In the genomic region with DNA sequence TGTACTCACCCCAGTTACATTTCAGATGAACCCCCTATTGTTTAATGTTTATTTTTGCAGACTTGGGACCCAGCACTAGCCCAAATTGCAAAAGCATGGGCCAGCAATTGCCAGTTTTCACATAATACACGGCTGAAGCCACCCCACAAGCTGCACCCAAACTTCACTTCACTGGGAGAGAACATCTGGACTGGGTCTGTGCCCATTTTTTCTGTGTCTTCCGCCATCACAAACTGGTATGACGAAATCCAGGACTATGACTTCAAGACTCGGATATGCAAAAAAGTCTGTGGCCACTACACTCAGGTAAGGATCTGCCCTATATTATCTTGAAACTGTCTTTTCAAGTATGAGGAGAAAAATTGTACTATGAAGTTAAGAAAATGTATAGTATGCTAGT, we compare ENCODE assay signal across 8 cellular contexts. TPM values are rescaled to one million over a fixed set of nuclear protein-coding genes. Genes with fewer than 3 reads are reported as not detected.
DNase-seq lines count a peak whose midpoint lies in the region; ATAC-seq and TF ChIP-seq lines count a peak whose summit lies in the region.

No MANE protein-coding gene starts in this region.

- peak overlapping the region; percentile 97 for H3K27ac Mint-ChIP-seq in stimulated activated naive CD8-positive, alpha-beta T cell treated with anti-CD3 and anti-CD28 coated beads, Interleukin-15, Interleukin-2, amounts not matched to agents 100 ng/mL and 50 ng/mL, for 24 hours
- H3K27ac Mint-ChIP-seq in activated naive CD4-positive, alpha-beta T cell treated with anti-CD3 and anti-CD28 coated beads, Interleukin-2, amount 50 U/mL, for 72 hours = peak overlapping the region; percentile 91 to 97

- peak overlapping the region; percentile 96 for H3K4me3 Mint-ChIP-seq in stimulated activated naive CD8-positive, alpha-beta T cell treated with anti-CD3 and anti-CD28 coated beads, Interleukin-15, Interleukin-2, amounts not matched to agents 100 ng/mL and 50 ng/mL, for 24 hours

- no peak for DNase-seq in stimulated activated naive CD8-positive, alpha-beta T cell treated with anti-CD3 and anti-CD28 coated beads, Interleukin-15, Interleukin-2, amounts not matched to agents 100 U/mL and 50 U/mL, for 24 hours
- no peak for DNase-seq in activated naive CD4-positive, alpha-beta T cell treated with anti-CD3 and anti-CD28 coated beads, Interleukin-2, amount 50 U/mL, for 72 hours (ENCODE audit: low spot score in 2 of 2)
- no peak for DNase-seq in NCI-H1105 treated with DMSO at 0.1 percent for 48 hours (lab: John Stamatoyannopoulos, UW)

- H3K4me3 ChIP-seq in liver (ENCODE audit: low read depth in 1 of 3, low read length in 3 of 3) = peak overlapping the region in 2 of 3 donors; percentile 32 to 37

- H3K9me3 ChIP-seq in liver (ENCODE audit: control insufficient read depth in 4 of 4, low read length in 3 of 4) = no peaks in the 10 kb centered on the region

- peak overlapping the region; percentile 49 to 56 for H3K27ac ChIP-seq in liver (ENCODE audit: low read depth in 1 of 2, low read length in 2 of 2)

- H3K4me1 ChIP-seq in liver (ENCODE audit: control insufficient read depth in 4 of 4, insufficient read depth in 4 of 4, low read length in 3 of 4) = peaks cover 0 to 7% (median 0%) of the 10 kb centered on the region in 4 donors

- no peaks in the 10 kb centered on the region for H3K36me3 ChIP-seq in liver (ENCODE audit: control insufficient read depth in 4 of 4, insufficient read depth in 3 of 4, low read depth in 1 of 4, low read length in 3 of 4)

- H3K27me3 ChIP-seq in liver (ENCODE audit: control insufficient read depth in 4 of 4, insufficient read depth in 4 of 4, low read length in 3 of 4) = no peaks in the 10 kb centered on the region

- no peaks in the 10 kb centered on the region for H3K9me3 Mint-ChIP-seq in stimulated activated naive CD8-positive, alpha-beta T cell treated with anti-CD3 and anti-CD28 coated beads, Interleukin-15, Interleukin-2, amounts not matched to agents 100 ng/mL and 50 ng/mL, for 24 hours
- no peaks in the 10 kb centered on the region for H3K9me3 Mint-ChIP-seq in activated naive CD4-positive, alpha-beta T cell treated with anti-CD3 and anti-CD28 coated beads, Interleukin-2, amount 50 U/mL, for 72 hours

- TF ChIP-seq RAD21 in liver (IDR thresholded peaks at IDR 0.05) = no peak

- H3K36me3 Mint-ChIP-seq in stimulated activated naive CD8-positive, alpha-beta T cell treated with anti-CD3 and anti-CD28 coated beads, Interleukin-15, Interleukin-2, amounts not matched to agents 100 ng/mL and 50 ng/mL, for 24 hours (ENCODE audit: low read depth) = peaks cover 23% of the 10 kb centered on the region
- H3K36me3 Mint-ChIP-seq in activated naive CD4-positive, alpha-beta T cell treated with anti-CD3 and anti-CD28 coated beads, Interleukin-2, amount 50 U/mL, for 72 hours = peaks cover 0 to 7% of the 10 kb centered on the region in 2 donors

- H3K27me3 Mint-ChIP-seq in stimulated activated naive CD8-positive, alpha-beta T cell treated with anti-CD3 and anti-CD28 coated beads, Interleukin-15, Interleukin-2, amounts not matched to agents 100 ng/mL and 50 ng/mL, for 24 hours = no peaks in the 10 kb centered on the region

- 68% methylated on average over 4 of the region's 4 CpGs for WGBS in liver

- no peak for TF ChIP-seq CTCF in liver (IDR thresholded peaks at IDR 0.05; ENCODE audit: low read depth, low read length, missing input control)

- ATAC-seq in stimulated activated naive CD8-positive, alpha-beta T cell treated with anti-CD3 and anti-CD28 coated beads, Interleukin-15, Interleukin-2, amounts not matched to agents 100 U/mL and 50 U/mL, for 24 hours = no peak
- ATAC-seq in activated naive CD4-positive, alpha-beta T cell treated with anti-CD3 and anti-CD28 coated beads, Interleukin-2, amount 50 U/mL, for 72 hours = no peak
- no peak for ATAC-seq in HG03354 (IDR thresholded peaks at IDR 0.05; ENCODE audit: poor library complexity, severe bottlenecking, unreplicated experiment)
- ATAC-seq in activated CD4-positive, CD25-positive, alpha-beta regulatory T cell treated with anti-CD3 and anti-CD28 coated beads, Interleukin-2, amount 50 U/mL, for 24 hours = no peak
- ATAC-seq in GM18868 (IDR thresholded peaks at IDR 0.05; ENCODE audit: unreplicated experiment) = no peak

- peaks cover 85% of the 10 kb centered on the region for H3K4me1 Mint-ChIP-seq in stimulated activated naive CD8-positive, alpha-beta T cell treated with anti-CD3 and anti-CD28 coated beads, Interleukin-15, Interleukin-2, amounts not matched to agents 100 ng/mL and 50 ng/mL, for 24 hours (ENCODE audit: low read depth)

- peak overlapping the region; percentile 8 to 57 for H3K9ac ChIP-seq in liver (ENCODE audit: low read depth in 1 of 2, low read length in 2 of 2)

TF ChIP-seq in liver, 16 proteins besides CTCF, POLR2A, EP300 and RAD21:
- TF ChIP-seq, protein P1, sequence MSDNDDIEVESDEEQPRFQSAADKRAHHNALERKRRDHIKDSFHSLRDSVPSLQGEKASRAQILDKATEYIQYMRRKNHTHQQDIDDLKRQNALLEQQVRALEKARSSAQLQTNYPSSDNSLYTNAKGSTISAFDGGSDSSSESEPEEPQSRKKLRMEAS (IDR thresholded peaks at IDR 0.05) = no peak
- no peak for TF ChIP-seq REST (IDR thresholded peaks at IDR 0.05)
- no peak for TF ChIP-seq TAF1 (conservative IDR thresholded peaks at IDR 0.05)
- no peak for TF ChIP-seq FOXA2 (IDR thresholded peaks at IDR 0.05)
- no peak for TF ChIP-seq HNF4A (conservative IDR thresholded peaks at IDR 0.05)
- no peak for TF ChIP-seq SP1 (IDR thresholded peaks at IDR 0.05)
- TF ChIP-seq FOXA1 (IDR thresholded peaks at IDR 0.05) = no peak
- no peak for TF ChIP-seq GABPA (IDR thresholded peaks at IDR 0.05 in 1 of 2, conservative IDR thresholded peaks at IDR 0.05 in 1 of 2)
- TF ChIP-seq NR2F2 (IDR thresholded peaks at IDR 0.05) = no peak
- TF ChIP-seq, protein P2, sequence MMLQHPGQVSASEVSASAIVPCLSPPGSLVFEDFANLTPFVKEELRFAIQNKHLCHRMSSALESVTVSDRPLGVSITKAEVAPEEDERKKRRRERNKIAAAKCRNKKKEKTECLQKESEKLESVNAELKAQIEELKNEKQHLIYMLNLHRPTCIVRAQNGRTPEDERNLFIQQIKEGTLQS (IDR thresholded peaks at IDR 0.05) = no peak
- TF ChIP-seq, protein P3, sequence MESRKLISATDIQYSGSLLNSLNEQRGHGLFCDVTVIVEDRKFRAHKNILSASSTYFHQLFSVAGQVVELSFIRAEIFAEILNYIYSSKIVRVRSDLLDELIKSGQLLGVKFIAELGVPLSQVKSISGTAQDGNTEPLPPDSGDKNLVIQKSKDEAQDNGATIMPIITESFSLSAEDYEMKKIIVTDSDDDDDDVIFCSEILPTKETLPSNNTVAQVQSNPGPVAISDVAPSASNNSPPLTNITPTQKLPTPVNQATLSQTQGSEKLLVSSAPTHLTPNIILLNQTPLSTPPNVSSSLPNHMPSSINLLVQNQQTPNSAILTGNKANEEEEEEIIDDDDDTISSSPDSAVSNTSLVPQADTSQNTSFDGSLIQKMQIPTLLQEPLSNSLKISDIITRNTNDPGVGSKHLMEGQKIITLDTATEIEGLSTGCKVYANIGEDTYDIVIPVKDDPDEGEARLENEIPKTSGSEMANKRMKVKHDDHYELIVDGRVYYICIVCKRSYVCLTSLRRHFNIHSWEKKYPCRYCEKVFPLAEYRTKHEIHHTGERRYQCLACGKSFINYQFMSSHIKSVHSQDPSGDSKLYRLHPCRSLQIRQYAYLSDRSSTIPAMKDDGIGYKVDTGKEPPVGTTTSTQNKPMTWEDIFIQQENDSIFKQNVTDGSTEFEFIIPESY (IDR thresholded peaks at IDR 0.05) = no peak
- TF ChIP-seq HNF4G (IDR thresholded peaks at IDR 0.05) = no peak
- no peak for TF ChIP-seq EGR1 (IDR thresholded peaks at IDR 0.05; ENCODE audit: low read depth in 2 of 2)
- TF ChIP-seq RXRA (IDR thresholded peaks at IDR 0.05) = no peak
- TF ChIP-seq YY1 (IDR thresholded peaks at IDR 0.05) = no peak
- no peak for TF ChIP-seq JUND (IDR thresholded peaks at IDR 0.05)

RNA-seq across cellular contexts. Expression of gene GLIPR1, which starts 1.2 kb away (rescaled TPM):
- total RNA-seq in activated naive CD4-positive, alpha-beta T cell treated with anti-CD3 and anti-CD28 coated beads, Interleukin-2, amount 50 U/mL, for 72 hours = 10 to 100 TPM in 1 of 2 donors, 1 to 10 TPM in 1; 3.5 to 10.3 TPM
- total RNA-seq in liver = 1 to 10 TPM; 4.8 to 8.2 TPM
- 1 to 10 TPM; 3.0 to 4.6 TPM for polyA plus RNA-seq in liver

RNA-seq across cellular contexts. Expression of gene KRR1, which starts 29.6 kb away (rescaled TPM):
- 100 to 1,000 TPM; 100 to 149 TPM for total RNA-seq in activated naive CD4-positive, alpha-beta T cell treated with anti-CD3 and anti-CD28 coated beads, Interleukin-2, amount 50 U/mL, for 72 hours
- total RNA-seq in liver = 10 to 100 TPM in 1 of 2 donors, 1 to 10 TPM in 1; 9.9 to 19.8 TPM
- 10 to 100 TPM; 10.5 to 19.3 TPM for polyA plus RNA-seq in liver

Comparison
In these comparisons a context has a peak if more than half of its experiments do, and no peak if none do; other contexts are left out.
1. RNA of gene KRR1, which starts 29.6 kb away (total RNA-seq): 100 to 149 TPM in activated naive CD4-positive, alpha-beta T cell treated with anti-CD3 and anti-CD28 coated beads, Interleukin-2, amount 50 U/mL, for 72 hours; 9.9 to 19.8 TPM in liver; every median in the first group is over 4 times any median in the second.